8 cellular contexts compared by ENCODE assay signal in genomic region chr1:34742667-34743270, GRCh38. TPM values are rescaled to one million over a fixed set of nuclear protein-coding genes. Genes with fewer than 3 reads are reported as not detected.
DNase-seq lines count a peak whose midpoint lies in the region; ATAC-seq and TF ChIP-seq lines count a peak whose summit lies in the region.

No MANE protein-coding gene starts in this region.

- CTCF ChIA-PET in GM10248 (lab: Yijun Ruan, JAX): interaction anchor here (0.6 to 4.2 kb wide), 36 partner anchors 8 to 1134 kb away, joined by 3 to 31 read pairs (median 4); partner anchors contain the start of genes GJB4 and GJB5

- peak; percentile 90 for DNase-seq in GM10248 (ENCODE audit: extremely low spot score)
- DNase-seq in NCI-H69 (lab: John Stamatoyannopoulos, UW): peak; percentile 59
- DNase-seq in activated CD4-positive, alpha-beta T cell treated with anti-CD3 and anti-CD28 coated beads, Interleukin-2, amount 50 U/mL, for 48 hours: peak; percentile 86 to 87
- peak; percentile 29 to 69 for DNase-seq in dermis microvascular lymphatic vessel endothelial cell (ENCODE audit: low read depth in 2 of 2)
- DNase-seq in lung (ENCODE audit: low spot score): peak; percentile 76
- DNase-seq in stimulated activated CD8-positive, alpha-beta memory T cell treated with anti-CD3 and anti-CD28 coated beads, Interleukin-12 subunit alpha, Interleukin-12 subunit beta, amount 100 ng/mL, for 1 hour (ENCODE audit: low read depth): peak; percentile 54

- ATAC-seq in HG03135 (IDR thresholded peaks at IDR 0.05; ENCODE audit: unreplicated experiment) (peak; percentile 74), lung (ENCODE audit: insufficient read depth, low FRiP score) (peak; percentile 76), HG03571 (IDR thresholded peaks at IDR 0.05; ENCODE audit: unreplicated experiment) (no peak)

- 13 to 16% methylated on average over 16 of the region's 16 CpGs for WGBS in lung, 2 donors

- no peaks in the 10 kb centered on the region for H3K27me3 ChIP-seq in lung (ENCODE audit: control insufficient read depth, insufficient read depth)

- H3K9me3 ChIP-seq in lung (ENCODE audit: control insufficient read depth in 2 of 2, insufficient read depth in 1 of 2, low read length in 1 of 2): no peaks in the 10 kb centered on the region

- H3K4me3 ChIP-seq in lung: no peak overlapping the region

- no peak overlapping the region for H3K27ac ChIP-seq in lung (ENCODE audit: low read depth in 1 of 2, low read length in 1 of 2)

- peak; percentile 97 for TF ChIP-seq CTCF in GM10248 (IDR thresholded peaks at IDR 0.05; ENCODE audit: control extremely low read depth, extremely low read depth, low read depth, missing control alignments)
- TF ChIP-seq CTCF in lung (IDR thresholded peaks at IDR 0.05; ENCODE audit: control extremely low read depth, extremely low read depth): peak; percentile 87

- POLR2A ChIA-PET in GM10248 (lab: Yijun Ruan, JAX): no interaction called here

- H3K4me1 ChIP-seq in lung (ENCODE audit: control insufficient read depth in 2 of 2, insufficient read depth in 2 of 2, low read length in 2 of 2): no peaks in the 10 kb centered on the region

- no peaks in the 10 kb centered on the region for H3K36me3 ChIP-seq in lung (ENCODE audit: control insufficient read depth in 2 of 2, insufficient read depth in 2 of 2, low read length in 2 of 2)

RNA-seq across cellular contexts. Expression of gene GJB5, which starts 12.1 kb away (rescaled TPM):
- total RNA-seq in dermis microvascular lymphatic vessel endothelial cell: not detected in 2 replicates
- under 1 TPM; 0.17 to 0.55 TPM for total RNA-seq in lung
- 1 to 10 TPM in 1 of 2 donors, under 1 TPM in 1; 0.57 to 1.6 TPM for polyA plus RNA-seq in lung

RNA-seq across cellular contexts. Expression of gene GJB4, which starts 16.8 kb away (rescaled TPM):
- not detected in 2 replicates for total RNA-seq in dermis microvascular lymphatic vessel endothelial cell
- under 1 TPM in 1 of 2 donors, not detected in 1; 0.12 TPM for total RNA-seq in lung
- polyA plus RNA-seq in lung: under 1 TPM; 0.06 to 0.29 TPM

RNA-seq across cellular contexts. Expression of gene GJB3, which starts 38.2 kb away (rescaled TPM):
- under 0.01 and 0.13 TPM in 2 replicates for total RNA-seq in dermis microvascular lymphatic vessel endothelial cell
- under 1 TPM; 0.51 to 0.52 TPM for total RNA-seq in lung
- 1 to 10 TPM in 1 of 2 donors, under 1 TPM in 1; 0.79 to 2.5 TPM for polyA plus RNA-seq in lung

RNA-seq across cellular contexts. Expression of gene GJA4, which starts 50.0 kb away (rescaled TPM):
- total RNA-seq in dermis microvascular lymphatic vessel endothelial cell (62.4 and 70.5 TPM in 2 replicates), lung (10 to 100 TPM; 22.6 to 28.9 TPM)
- 10 to 100 TPM in 1 of 2 donors, 1 to 10 TPM in 1; 6.4 to 16.1 TPM for polyA plus RNA-seq in lung
